In the genomic region with DNA sequence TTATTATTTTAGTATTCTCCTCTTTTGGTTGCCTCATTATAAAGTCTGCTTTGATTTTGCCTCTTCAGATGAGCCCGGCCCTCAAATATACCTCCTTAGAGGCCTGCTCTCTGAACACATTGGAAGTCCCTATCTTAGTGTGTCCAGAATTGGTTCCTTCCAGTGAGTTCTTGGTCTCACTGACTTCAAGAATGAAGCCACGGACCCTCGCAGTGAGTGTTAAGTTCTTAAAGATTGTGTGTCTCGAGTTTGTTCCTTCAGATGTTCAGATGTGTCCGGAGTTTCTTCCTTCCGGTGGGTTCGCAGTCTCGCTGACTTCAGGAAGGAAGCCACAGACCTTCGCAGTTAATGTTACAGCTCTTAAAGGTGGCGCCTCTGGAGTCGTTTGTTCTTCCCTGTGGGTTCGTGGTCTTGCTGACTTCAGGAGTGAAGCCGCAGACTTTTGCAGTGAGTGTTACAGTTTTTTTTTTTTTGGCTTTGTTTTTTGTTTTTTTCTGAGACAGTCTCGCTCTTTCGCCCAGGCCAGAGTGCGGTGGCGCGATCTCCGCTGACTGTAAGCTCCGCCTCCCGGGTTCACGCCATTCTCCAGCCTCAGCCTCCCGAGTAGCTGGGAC, we compare ENCODE assay signal across 13 cellular contexts. TPM values are rescaled to one million over a fixed set of nuclear protein-coding genes. Genes with fewer than 3 reads are reported as not detected.
A peak's percentile ranks its signal among the peaks of the same experiment; 100 is the strongest.
DNase-seq lines count a peak whose midpoint lies in the region; ATAC-seq, FAIRE-seq and TF ChIP-seq lines count a peak whose summit lies in the region.
"Had no signal": no experiment of that assay in that cellular context is flagged by ENCODE, and none has a peak within 500 bp of the region (broad histone marks: within the 10 kb centered on the region; RNA-seq: fewer than 3 reads in every experiment).

No MANE protein-coding gene starts in this region.

- peaks cover 26 to 38% of the 10 kb centered on the region in 2 donors for H3K4me1 Mint-ChIP-seq in immature natural killer cell

- no peak for FAIRE-seq in HTR-8/SVneo (lab: Jason Lieb, UNC)
- FAIRE-seq: endothelial cell of umbilical vein had no signal

- intact Hi-C loops in transverse colon (cut with DNase I; ENCODE audit: low total_unique reads): no loop called here
- intact Hi-C loops in heart right ventricle (cut with DNase I): no loop called here

- no peaks in the 10 kb centered on the region for H3K36me3 Mint-ChIP-seq in immature natural killer cell

- H3K36me3 ChIP-seq in transverse colon (no peaks in the 10 kb centered on the region), suprapubic skin (no peaks in the 10 kb centered on the region), heart right ventricle (no peaks in the 10 kb centered on the region)
- H3K36me3 ChIP-seq: adrenal gland, MG63 had no signal

- peak overlapping the region in 3 of 4 donors; percentile 11 to 32 (median 24) for H3K27ac ChIP-seq in transverse colon
- no peak overlapping the region for H3K27ac ChIP-seq in suprapubic skin
- no peak overlapping the region for H3K27ac ChIP-seq in heart right ventricle
- H3K27ac ChIP-seq: adrenal gland had no signal

- no peaks in the 10 kb centered on the region for H3K9me3 Mint-ChIP-seq in immature natural killer cell

- no peak for TF ChIP-seq POLR2A in transverse colon (IDR thresholded peaks at IDR 0.05)
- TF ChIP-seq POLR2A in suprapubic skin (IDR thresholded peaks at IDR 0.05): no peak

- TF ChIP-seq CTCF in transverse colon (IDR thresholded peaks at IDR 0.05) (no peak), suprapubic skin (IDR thresholded peaks at IDR 0.05) (no peak), heart right ventricle (IDR thresholded peaks at IDR 0.05) (no peak)

- no peak for TF ChIP-seq EP300 in transverse colon (IDR thresholded peaks at IDR 0.05; ENCODE audit: low read depth)
- no peak for TF ChIP-seq EP300 in suprapubic skin (IDR thresholded peaks at IDR 0.05)

- peak overlapping the region in 1 of 4 donors; percentile 0 for H3K4me3 ChIP-seq in transverse colon
- H3K4me3 ChIP-seq in suprapubic skin: no peak overlapping the region
- H3K4me3 ChIP-seq in heart right ventricle: peak overlapping the region in 1 of 10 donors; percentile 14
- H3K4me3 ChIP-seq: adrenal gland, MG63 had no signal

- in situ Hi-C loops in transverse colon (cut with MboI; ENCODE audit: low pct_ligation_motif_present in 1 of 4, low pct_unique_long_range_greater_than_20kb in 1 of 4, low sequenced_read_pairs in 3 of 4): no loop called here

- H3K27me3 ChIP-seq in transverse colon: no peaks in the 10 kb centered on the region
- H3K27me3 ChIP-seq in suprapubic skin: no peaks in the 10 kb centered on the region
- H3K27me3 ChIP-seq in heart right ventricle: no peaks in the 10 kb centered on the region
- H3K27me3 ChIP-seq: adrenal gland had no signal

- peaks cover 6 to 12% (median 8%) of the 10 kb centered on the region in 3 donors for H3K27me3 Mint-ChIP-seq in immature natural killer cell (ENCODE audit: low read depth in 3 of 3)

- WGBS in transverse colon (ENCODE audit: low coverage in 1 of 2), 2 donors: 65 to 83% methylated on average over 7 to 23 of the region's 23 CpGs
- 88% methylated on average over 23 of the region's 23 CpGs for WGBS in suprapubic skin
- WGBS in heart right ventricle, 2 donors: 77 to 81% methylated on average over 23 of the region's 23 CpGs

- peak; percentile 11 for DNase-seq in activated CD4-positive, alpha-beta T cell treated with anti-CD3 and anti-CD28 coated beads for 1 hour
- DNase-seq in activated CD4-positive, alpha-beta T cell treated with anti-CD3 and anti-CD28 coated beads, Interleukin-2, amount 50 U/mL, for 4 hours: no peak
- DNase-seq in activated T-cell treated with anti-CD3 and anti-CD28 coated beads for 48 hours (ENCODE audit: low read depth) (peak; percentile 17), immature natural killer cell (peak; percentile 70 to 82 (median 75)), transverse colon (no peak), HTR-8/SVneo (ENCODE audit: insufficient read length, low spot score) (no peak), suprapubic skin (ENCODE audit: low spot score in 2 of 2) (no peak), heart right ventricle (no peak)
- DNase-seq: adrenal gland, GOT3, MG63, NCI-H774 had no signal

- no peaks in the 10 kb centered on the region for H3K9me3 ChIP-seq in transverse colon
- no peaks in the 10 kb centered on the region for H3K9me3 ChIP-seq in suprapubic skin
- H3K9me3 ChIP-seq in heart right ventricle: no peaks in the 10 kb centered on the region
- H3K9me3 ChIP-seq: adrenal gland had no signal

- H3K4me1 ChIP-seq in transverse colon: peaks cover 0 to 13% (median 3%) of the 10 kb centered on the region in 4 donors
- no peaks in the 10 kb centered on the region for H3K4me1 ChIP-seq in suprapubic skin
- H3K4me1 ChIP-seq in heart right ventricle: no peaks in the 10 kb centered on the region
- H3K4me1 ChIP-seq: adrenal gland had no signal

- H3K4me3 Mint-ChIP-seq in immature natural killer cell: peak overlapping the region; percentile 83 to 91 (median 87)

- no peak for ATAC-seq in heart right ventricle

- H3K27ac Mint-ChIP-seq in immature natural killer cell: peak overlapping the region; percentile 83 to 95 (median 88)

RNA-seq across cellular contexts. Expression of gene NOS2, which starts 45.8 kb away (rescaled TPM):
- polyA plus RNA-seq in immature natural killer cell: not detected
- total RNA-seq in transverse colon: 10 to 100 TPM in 1 of 4 donors, 1 to 10 TPM in 2, under 1 TPM in 1; 0.40 to 20.3 (median 2.2) TPM
- under 1 TPM in 3 of 4 donors, not detected in 1; 0.18 to 0.97 (median 0.38) TPM for total RNA-seq in suprapubic skin
- total RNA-seq in heart right ventricle: 1 to 10 TPM in 1 of 10 donors, under 1 TPM in 8, not detected in 1; 0.10 to 1.6 (median 0.24) TPM
- polyA plus RNA-seq in heart right ventricle: under 1 TPM in 1 of 2 donors, not detected in 1; 0.06 TPM
- total RNA-seq: endothelial cell of umbilical vein had no signal

RNA-seq across cellular contexts. Expression of gene LYRM9, which starts 47.0 kb away (rescaled TPM):
- polyA plus RNA-seq in immature natural killer cell (10 to 100 TPM in 2 of 3 donors, 1 to 10 TPM in 1; 9.2 to 11.1 (median 10.3) TPM), heart right ventricle (1 to 10 TPM; 4.1 to 9.1 TPM)
- total RNA-seq in transverse colon (10 to 100 TPM in 3 of 4 donors, 1 to 10 TPM in 1; 2.6 to 33.0 (median 12.1) TPM), suprapubic skin (10 to 100 TPM; 12.3 to 35.4 (median 15.2) TPM), heart right ventricle (10 to 100 TPM in 5 of 10 donors, 1 to 10 TPM in 5; 8.7 to 13.3 (median 9.8) TPM)

Comparison
In these comparisons a context has a peak if more than half of its experiments do, and no peak if none do; other contexts are left out.
1. DNase-seq: peak in activated CD4-positive, alpha-beta T cell treated with anti-CD3 and anti-CD28 coated beads for 1 hour (single experiment), activated T-cell treated with anti-CD3 and anti-CD28 coated beads for 48 hours (single experiment) and immature natural killer cell (3 of 3); none in activated CD4-positive, alpha-beta T cell treated with anti-CD3 and anti-CD28 coated beads, Interleukin-2, amount 50 U/mL, for 4 hours (0 of 2), transverse colon (single experiment), HTR-8/SVneo (single experiment), suprapubic skin (0 of 2) and heart right ventricle (0 of 2).
2. H3K27ac ChIP-seq: peak in transverse colon (3 of 4); none in suprapubic skin (single experiment) and heart right ventricle (0 of 10).